ENCODE assay signal across 17 cellular contexts in the genomic region with DNA sequence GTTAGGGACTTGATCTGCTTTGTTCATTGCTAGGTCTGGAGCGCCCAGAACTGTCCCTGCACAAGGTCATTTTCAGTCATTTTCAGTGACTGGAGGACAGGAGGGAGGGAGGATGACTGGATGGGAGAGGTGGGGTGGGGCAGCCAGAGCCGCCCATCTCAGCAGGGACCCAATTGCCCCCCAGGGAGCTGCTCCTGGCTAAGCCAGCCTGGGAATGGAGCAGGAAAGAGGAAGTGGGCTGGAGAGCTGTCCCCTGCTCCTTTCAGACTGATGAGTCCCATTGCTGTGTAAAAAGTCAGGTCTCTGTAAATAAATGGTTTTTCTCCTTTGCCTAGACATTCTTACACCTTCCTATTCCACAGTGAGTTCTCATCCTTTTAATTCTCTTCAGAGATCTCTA.
A peak's percentile ranks its signal among the peaks of the same experiment; 100 is the strongest.
DNase-seq lines count a peak whose midpoint lies in the region; ATAC-seq, FAIRE-seq and TF ChIP-seq lines count a peak whose summit lies in the region.
"Had no signal": no experiment of that assay in that cellular context is flagged by ENCODE, and none has a peak within 500 bp of the region (broad histone marks: within the 10 kb centered on the region; RNA-seq: fewer than 3 reads in every experiment).

No MANE protein-coding gene starts in this region.

- H3K27ac Mint-ChIP-seq in Caco-2 (ENCODE audit: unreplicated experiment) = no peak overlapping the region
- H3K27ac Mint-ChIP-seq: CD4-positive, alpha-beta memory T cell had no signal

- FAIRE-seq in K562 (lab: Jason Lieb, UNC) = no peak

- peaks cover 10% of the 10 kb centered on the region for H3K9me3 Mint-ChIP-seq in Caco-2 (ENCODE audit: unreplicated experiment)

- ATAC-seq in K562 (no peak), GM19023 (IDR thresholded peaks at IDR 0.05; ENCODE audit: unreplicated experiment) (no peak)

- no peak overlapping the region for H3K27ac ChIP-seq in K562 (ENCODE audit: extremely low read depth, low read depth, low read length)
- H3K27ac ChIP-seq: 22Rv1, BLaER1, GM23248, HL-60 had no signal

- in situ Hi-C loops in K562 (cut with MboI) = no loop called here

- CTCF ChIA-PET in K562 (lab: Yijun Ruan, JAX; ENCODE audit: low intra/inter-chr PET ratio) = no interaction called here
- CTCF ChIA-PET in Caco-2 (lab: Charles Lee) = no interaction called here

- peak; percentile 18 for DNase-seq in NCI-H2227 (lab: John Stamatoyannopoulos, UW; ENCODE audit: unreplicated experiment)
- DNase-seq in NCI-H2227 treated with DMSO at 0.1 percent for 48 hours (lab: John Stamatoyannopoulos, UW) = no peak
- peak; percentile 40 for DNase-seq in NB4 (ENCODE audit: low read depth)
- no peak for DNase-seq in K562 (ENCODE audit: extremely low read depth in 1 of 4, low spot score in 3 of 4)
- no peak for DNase-seq in Caco-2
- no peak for DNase-seq in NCI-H1436 treated with DMSO at 0.1 percent for 48 hours (lab: John Stamatoyannopoulos, UW)
- DNase-seq: Calu3; CD4-positive, alpha-beta memory T cell; DMS79 treated with DMSO at 0.1 percent for 48 hours; GF-D8; GM23248 had no signal

- peaks cover 6% of the 10 kb centered on the region for H3K27me3 Mint-ChIP-seq in Caco-2 (ENCODE audit: insufficient read depth, unreplicated experiment)

- no peak overlapping the region for H3K9ac ChIP-seq in K562 (ENCODE audit: insufficient read depth in 1 of 2, low read depth in 2 of 2, low read length in 2 of 2)
- H3K9ac ChIP-seq: BLaER1, GM23248 had no signal

- no peaks in the 10 kb centered on the region for H3K36me3 ChIP-seq in K562 (ENCODE audit: control insufficient read depth, insufficient read depth, low read length)
- H3K36me3 ChIP-seq in Caco-2 (ENCODE audit: control insufficient read depth, insufficient read depth, low read length) = no peaks in the 10 kb centered on the region
- H3K36me3 ChIP-seq: HAP-1 had no signal

- no peak overlapping the region for H3K4me3 Mint-ChIP-seq in Caco-2 (ENCODE audit: unreplicated experiment)
- H3K4me3 Mint-ChIP-seq: CD4-positive, alpha-beta memory T cell had no signal

- H3K4me1 ChIP-seq in K562 (replicated peaks in 1 of 2; ENCODE audit: control insufficient read depth in 2 of 2, insufficient read depth in 2 of 2, low read length in 2 of 2) (no peaks in the 10 kb centered on the region), Caco-2 (no peaks in the 10 kb centered on the region)
- H3K4me1 ChIP-seq: HAP-1 had no signal

- H3K9me3 ChIP-seq in K562 (replicated peaks; ENCODE audit: control insufficient read depth, insufficient read depth, low read depth, low read length) (0 out of 2 replicates have a peak, but pooled peaks cover 4% of the 10 kb centered on the region), Caco-2 (peaks cover 7% of the 10 kb centered on the region; the same call in 1 of the 2 replicates)
- H3K9me3 ChIP-seq: HAP-1 had no signal

- TF ChIP-seq POLR2A in NB4 (IDR thresholded peaks at IDR 0.05; ENCODE audit: extremely low read depth, insufficient read length) (no peak), K562 (conservative IDR thresholded peaks at IDR 0.05) (no peak)

- 4% methylated on average over 2 of the region's 2 CpGs for WGBS in K562 (ENCODE audit: insufficient coverage, low coverage, missing lambda C conversion rate)

- BruUV-seq in K562 (replicated peaks; lab: Mats Ljungman, UMichigan) = no TSS peak
- BruUV-seq in Caco-2 (replicated peaks; lab: Mats Ljungman, UMichigan) = no TSS peak

- TF ChIP-seq EP300 in K562 (IDR thresholded peaks at IDR 0.05; ENCODE audit: low read length) = no peak

- no peaks in the 10 kb centered on the region for H3K4me1 Mint-ChIP-seq in Caco-2 (ENCODE audit: low read depth, unreplicated experiment)
- H3K4me1 Mint-ChIP-seq: CD14-positive monocyte; CD4-positive, alpha-beta memory T cell had no signal

- no peaks in the 10 kb centered on the region for H3K36me3 Mint-ChIP-seq in Caco-2 (ENCODE audit: insufficient read depth, unreplicated experiment)

- H3K27me3 ChIP-seq in K562 (ENCODE audit: control insufficient read depth in 2 of 2, insufficient read depth in 2 of 2, low read length in 2 of 2) = peaks cover 14 to 34% of the 10 kb centered on the region in 2 experiments
- no peaks in the 10 kb centered on the region for H3K27me3 ChIP-seq in Caco-2 (replicated peaks; ENCODE audit: control insufficient read depth, insufficient read depth, low read length)
- H3K27me3 ChIP-seq: BLaER1 had no signal

- TF ChIP-seq RAD21 in K562 (CRISPR knock-in tag; conservative IDR thresholded peaks at IDR 0.05 in 1 of 2, IDR thresholded peaks at IDR 0.05 in 1 of 2) = no peak

- intact Hi-C loops in K562 (cut with micrococcal nuclease) = no loop called here
- intact Hi-C loops in Caco-2 (cut with micrococcal nuclease; ENCODE audit: unreplicated experiment) = no loop called here

- TF ChIP-seq CTCF in NB4 (IDR thresholded peaks at IDR 0.05; ENCODE audit: low read depth, low read length) = no peak
- TF ChIP-seq CTCF in K562 (IDR thresholded peaks at IDR 0.05 in 2 of 3, conservative IDR thresholded peaks at IDR 0.05 in 1 of 3; ENCODE audit: insufficient read depth in 2 of 3, low read depth in 1 of 3, low read length in 3 of 3) = no peak
- no peak for TF ChIP-seq CTCF in Caco-2 (IDR thresholded peaks at IDR 0.05; ENCODE audit: insufficient read depth in 1 of 2, low read depth in 1 of 2, low read length in 1 of 2, severe bottlenecking in 1 of 2, unreplicated experiment in 1 of 2)

- H4K20me1 ChIP-seq in K562 (replicated peaks; ENCODE audit: control insufficient read depth, insufficient read depth, low read length) = no peaks in the 10 kb centered on the region
- H4K20me1 ChIP-seq: BLaER1 had no signal

- no peaks in the 10 kb centered on the region for H3K9me1 ChIP-seq in K562 (ENCODE audit: control insufficient read depth, insufficient read depth, low read length)

- H3K79me2 ChIP-seq in K562 (ENCODE audit: control insufficient read depth, insufficient read depth, low read length) = no peaks in the 10 kb centered on the region

- H3K4me3 ChIP-seq in NB4 (ENCODE audit: low read depth, low read length) (no peak overlapping the region), K562 (no peak overlapping the region), Caco-2 (ENCODE audit: low read depth, low read length) (no peak overlapping the region)
- H3K4me3 ChIP-seq: BLaER1, GM23248, HAP-1 had no signal

- H2AFZ ChIP-seq in K562 (ENCODE audit: low read depth, low read length) = no peak overlapping the region
- H2AFZ ChIP-seq: GM23248 had no signal

- POLR2A ChIA-PET in K562 (lab: Yijun Ruan, JAX) = no interaction called here
- POLR2A ChIA-PET in Caco-2 (lab: Charles Lee) = no interaction called here

- H3K4me2 ChIP-seq in K562 (ENCODE audit: insufficient read depth, low read length) = no peak overlapping the region
- H3K4me2 ChIP-seq: BLaER1 had no signal

TF ChIP-seq in K562, 482 proteins besides CTCF, POLR2A, EP300 and RAD21:
- TF ChIP-seq MYNN (IDR thresholded peaks at IDR 0.05) (no peak), MYNN (CRISPR knock-in tag; IDR thresholded peaks at IDR 0.05) (no peak), SPI1 (IDR thresholded peaks at IDR 0.05; ENCODE audit: borderline replicate concordance, low read depth, low read length) (peak; percentile 88), PURB (CRISPR knock-in tag; IDR thresholded peaks at IDR 0.05; ENCODE audit: low read depth) (no peak)
TF ChIP-seq in K562: peak in this region for 1.

Comparison
In these comparisons a context has a peak if more than half of its experiments do, and no peak if none do; other contexts are left out.
1. DNase-seq: peak in NCI-H2227 (single experiment) and NB4 (single experiment); none in NCI-H2227 treated with DMSO at 0.1 percent for 48 hours (single experiment), K562 (0 of 4), Caco-2 (0 of 2) and NCI-H1436 treated with DMSO at 0.1 percent for 48 hours (single experiment).